30 cellular contexts compared by ENCODE assay signal in the genomic region with DNA sequence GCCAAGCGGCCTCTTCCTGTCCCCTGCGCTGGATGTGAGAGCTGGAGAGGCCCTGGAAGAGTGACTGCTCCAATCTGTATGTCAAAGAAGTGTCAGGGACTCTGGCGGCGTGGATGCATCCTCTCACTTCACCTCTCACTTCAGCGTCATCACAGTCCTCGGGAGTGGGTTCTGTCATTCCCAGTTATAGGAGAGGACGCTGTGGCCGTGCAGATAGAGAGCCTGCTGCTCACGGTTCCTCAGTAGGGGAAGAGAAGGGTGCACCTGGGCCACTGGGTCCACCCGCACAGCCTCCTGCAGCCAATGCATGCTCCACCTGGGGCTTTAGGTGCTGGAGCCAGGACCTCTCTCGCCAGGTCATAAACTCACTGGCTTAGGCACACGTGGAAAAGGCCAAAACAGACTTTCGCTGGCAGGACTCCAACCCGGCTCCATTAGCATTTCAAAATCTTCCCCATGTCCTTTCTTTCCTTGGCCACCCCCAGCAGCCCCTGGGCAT. TPM values are rescaled to one million over a fixed set of nuclear protein-coding genes. Genes with fewer than 3 reads are reported as not detected.
DNase-seq lines count a peak whose midpoint lies in the region; ATAC-seq and TF ChIP-seq lines count a peak whose summit lies in the region.
"Had no signal": no experiment of that assay in that cellular context is flagged by ENCODE, and none has a peak within 500 bp of the region (broad histone marks: within the 10 kb centered on the region; RNA-seq: fewer than 3 reads in every experiment).

No MANE protein-coding gene starts in this region.

- H3K27me3 ChIP-seq in RWPE2 (ENCODE audit: insufficient read depth, poor library complexity, severe bottlenecking) (no peaks in the 10 kb centered on the region), lower lobe of right lung (ENCODE audit: low read depth) (no peaks in the 10 kb centered on the region), spleen (replicated peaks in 1 of 7) (peaks cover 0 to 10% (median 0%) of the 10 kb centered on the region in 7 donors)
- H3K27me3 ChIP-seq: uterus had no signal

- H3K36me3 ChIP-seq in RWPE2 (ENCODE audit: low read depth), result no peaks in the 10 kb centered on the region
- H3K36me3 ChIP-seq in lower lobe of right lung, result no peaks in the 10 kb centered on the region
- no peaks in the 10 kb centered on the region for H3K36me3 ChIP-seq in spleen
- H3K36me3 ChIP-seq: gastroesophageal sphincter, thoracic aorta, uterus had no signal

- no peaks in the 10 kb centered on the region for H3K9me3 ChIP-seq in RWPE2 (ENCODE audit: severe bottlenecking)
- no peaks in the 10 kb centered on the region for H3K9me3 ChIP-seq in lower lobe of right lung
- no peaks in the 10 kb centered on the region for H3K9me3 ChIP-seq in spleen
- H3K9me3 ChIP-seq: gastroesophageal sphincter, thoracic aorta, uterus had no signal

- no peaks in the 10 kb centered on the region for H3K4me1 ChIP-seq in RWPE2 (ENCODE audit: insufficient read depth, poor library complexity, severe bottlenecking)
- peaks cover 9% of the 10 kb centered on the region for H3K4me1 ChIP-seq in lower lobe of right lung
- H3K4me1 ChIP-seq in spleen, result peaks cover 0 to 9% (median 8%) of the 10 kb centered on the region in 6 donors
- H3K4me1 ChIP-seq: uterus had no signal

- H3K27ac ChIP-seq in RWPE2 (ENCODE audit: poor library complexity, severe bottlenecking) (no peak overlapping the region), lower lobe of right lung (no peak overlapping the region), spleen (no peak overlapping the region)
- H3K27ac ChIP-seq: gastroesophageal sphincter, skin epidermis, thoracic aorta, uterus had no signal

- ATAC-seq in RWPE2 (ENCODE audit: low read depth), result no peak
- no peak for ATAC-seq in lower lobe of right lung
- ATAC-seq in HG03095 (IDR thresholded peaks at IDR 0.05; ENCODE audit: unreplicated experiment), result no peak
- ATAC-seq: activated naive CD4-positive, alpha-beta T cell treated with anti-CD3 and anti-CD28 coated beads, Interleukin-2, amount 50 U/mL, for 72 hours; activated T-helper 17 cell treated with anti-CD3 and anti-CD28 coated beads, Interleukin-2, amount 50 U/mL, for 72 hours; gastroesophageal sphincter; T-cell had no signal

- TF ChIP-seq CTCF in RWPE2 (IDR thresholded peaks at IDR 0.05; ENCODE audit: poor library complexity, severe bottlenecking) (no peak), lower lobe of right lung (IDR thresholded peaks at IDR 0.05) (no peak), spleen (IDR thresholded peaks at IDR 0.05 in 8 of 11, conservative IDR thresholded peaks at IDR 0.05 in 3 of 11) (no peak)

- 72 to 78% (median 74%) methylated on average over 4 to 14 of the region's 14 CpGs for WGBS in spleen, 5 donors

- TF ChIP-seq POLR2A in spleen (IDR thresholded peaks at IDR 0.05), result no peak

- DNase-seq in activated CD8-positive, alpha-beta memory T cell treated with anti-CD3 and anti-CD28 coated beads for 24 hours, result peak; percentile 26
- DNase-seq in activated CD8-positive, alpha-beta memory T cell treated with anti-CD3 and anti-CD28 coated beads, Interleukin-2, amount 50 U/mL, for 4 hours, result no peak
- DNase-seq in RWPE2 (ENCODE audit: low spot score), result peak; percentile 39
- DNase-seq in lower lobe of right lung, result peak; percentile 28
- peak; percentile 61 for DNase-seq in spleen
- no peak for DNase-seq in Ammon's horn (ENCODE audit: low spot score)
- no peak for DNase-seq in NCI-H748 treated with DMSO at 0.1 percent for 48 hours (lab: John Stamatoyannopoulos, UW)
- DNase-seq: activated B cell treated with CpG ODN at 0.5 μM for 24 hours; activated CD4-positive, alpha-beta T cell treated with anti-CD3 and anti-CD28 coated beads, Interleukin-2, amount 50 U/mL, for 1 hour; DMS79 treated with DMSO at 0.1 percent for 48 hours; GF-D8; hippocampal formation; immature natural killer cell; IMR-90; MV-4-11; naive B cell; NCI-H1436 treated with DMSO at 0.1 percent for 48 hours; NCI-H2107; nucleus accumbens; stimulated activated naive CD4-positive, alpha-beta T cell treated with Interleukin-2 at 50 U/mL for 16 hours; T-cell; uterus had no signal

- intact Hi-C loops in lower lobe of right lung (cut with DNase I) (no loop called here), spleen (cut with DNase I; ENCODE audit: low total_unique reads) (loop anchor here (10.0 kb wide), 1 partner anchor 208 kb away; the partner anchor contains the start of gene ADAMTS8)

- H3K4me3 ChIP-seq in RWPE2 (ENCODE audit: severe bottlenecking) (no peak overlapping the region), lower lobe of right lung (no peak overlapping the region), spleen (no peak overlapping the region)
- H3K4me3 ChIP-seq: gastroesophageal sphincter, skin epidermis, thoracic aorta, uterus had no signal

RNA-seq across cellular contexts. Expression of gene ST14, which starts 57.6 kb away (rescaled TPM):
- total RNA-seq in lower lobe of right lung (61.1 TPM), spleen (10 to 100 TPM in 6 of 7 donors, 1 to 10 TPM in 1; 7.1 to 20.2 (median 12.5) TPM)
- polyA plus RNA-seq in spleen, result 10 to 100 TPM; 10.7 to 25.9 (median 12.5) TPM
- total RNA-seq: IMR-90, SK-MEL-5 had no signal
- polyA plus RNA-seq: fibroblast of lung, IMR-90 had no signal

Comparison
In these comparisons a context has a peak if more than half of its experiments do, and no peak if none do; other contexts are left out.
1. DNase-seq: peak in activated CD8-positive, alpha-beta memory T cell treated with anti-CD3 and anti-CD28 coated beads for 24 hours (single experiment), RWPE2 (single experiment), lower lobe of right lung (single experiment) and spleen (single experiment); none in activated CD8-positive, alpha-beta memory T cell treated with anti-CD3 and anti-CD28 coated beads, Interleukin-2, amount 50 U/mL, for 4 hours (single experiment), Ammon's horn (single experiment) and NCI-H748 treated with DMSO at 0.1 percent for 48 hours (single experiment).